In the genomic region with DNA sequence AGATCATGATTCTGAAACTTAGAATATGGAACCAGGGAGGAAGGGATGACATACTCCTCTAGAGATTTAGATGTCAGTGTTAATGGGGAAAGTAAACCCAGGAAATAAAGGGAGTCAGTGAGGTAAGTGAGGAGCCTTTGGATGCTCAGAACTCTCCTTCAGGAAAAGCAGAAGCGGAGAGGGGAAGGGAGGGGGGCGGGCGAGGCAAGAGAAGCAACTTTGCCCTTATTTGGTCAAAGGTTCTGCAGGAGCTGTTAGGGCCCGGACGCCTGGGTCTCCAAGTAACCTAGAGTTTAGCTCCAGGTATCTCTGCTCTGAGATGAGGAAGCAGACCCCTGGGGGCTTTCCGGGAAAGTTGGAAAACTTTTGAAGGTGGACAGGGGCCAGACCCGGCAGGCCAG, we compare ENCODE assay signal across 8 cellular contexts. TPM values are rescaled to one million over a fixed set of nuclear protein-coding genes. Genes with fewer than 3 reads are reported as not detected.
DNase-seq lines count a peak whose midpoint lies in the region; ATAC-seq, FAIRE-seq and TF ChIP-seq lines count a peak whose summit lies in the region.

No MANE protein-coding gene starts in this region.

- H3K4me1 ChIP-seq in K562 (replicated peaks in 1 of 2; ENCODE audit: control insufficient read depth in 2 of 2, insufficient read depth in 2 of 2, low read length in 2 of 2) (peaks cover 32 to 46% of the 10 kb centered on the region in 2 experiments), mononuclear cell (ENCODE audit: insufficient read depth, low read length) (peaks cover 69% of the 10 kb centered on the region)

- no peak for FAIRE-seq in K562 (lab: Jason Lieb, UNC)

- H4K20me1 ChIP-seq in K562 (replicated peaks; ENCODE audit: control insufficient read depth, insufficient read depth, low read length): peaks cover 22% of the 10 kb centered on the region

- peak overlapping the region; percentile 82 to 97; a peak in 3 of 4 replicates for H3K9ac ChIP-seq in K562 (ENCODE audit: insufficient read depth in 1 of 2, low read depth in 2 of 2, low read length in 2 of 2)

- POLR2A ChIA-PET in K562 (lab: Yijun Ruan, JAX): interaction anchor here (0.7 to 3.2 kb wide), 3 partner anchors 14 to 24 kb away, joined by 3 to 21 read pairs (median 4); a partner anchor contains a TSS

- H3K79me2 ChIP-seq in K562 (ENCODE audit: control insufficient read depth, insufficient read depth, low read length): peaks cover 81% of the 10 kb centered on the region

- H3K4me3 ChIP-seq in K562 (peak overlapping the region; percentile 97), mononuclear cell (ENCODE audit: low read length) (peak overlapping the region; percentile 99)

- ATAC-seq in K562 (no peak), GM18858 (IDR thresholded peaks at IDR 0.05; ENCODE audit: unreplicated experiment) (no peak)

- TF ChIP-seq RAD21 in K562 (CRISPR knock-in tag; conservative IDR thresholded peaks at IDR 0.05 in 1 of 2, IDR thresholded peaks at IDR 0.05 in 1 of 2): no peak

- peaks cover 58% of the 10 kb centered on the region for H3K36me3 ChIP-seq in K562 (ENCODE audit: control insufficient read depth, insufficient read depth, low read length)

- DNase-seq in CD1c-positive myeloid dendritic cell (ENCODE audit: extremely low spot score): peak; percentile 39
- peak; percentile 41 for DNase-seq in LHCN-M2 (ENCODE audit: low read depth)
- DNase-seq in K562 (ENCODE audit: extremely low read depth in 1 of 4, low spot score in 3 of 4): peak in 1 of 4 experiments; percentile 49
- no peak for DNase-seq in SKM-1 treated with dmso at 0.1 percent for 144 hours (lab: John Stamatoyannopoulos, UW; ENCODE audit: unreplicated experiment)
- no peak for DNase-seq in putamen (ENCODE audit: low spot score)
- no peak for DNase-seq in ecto neural progenitor cell (ENCODE audit: low spot score)

- H3K27me3 ChIP-seq in K562 (ENCODE audit: control insufficient read depth in 2 of 2, insufficient read depth in 2 of 2, low read length in 2 of 2) (no peaks in the 10 kb centered on the region), mononuclear cell (ENCODE audit: insufficient read depth, low read length) (no peaks in the 10 kb centered on the region)

- CTCF ChIA-PET in K562 (lab: Yijun Ruan, JAX; ENCODE audit: low intra/inter-chr PET ratio): no interaction called here

- in situ Hi-C loops in K562 (cut with MboI): no loop called here

- H3K27ac ChIP-seq in K562 (ENCODE audit: extremely low read depth, low read depth, low read length): peak overlapping the region; percentile 98

- TF ChIP-seq CTCF in K562 (IDR thresholded peaks at IDR 0.05 in 2 of 3, conservative IDR thresholded peaks at IDR 0.05 in 1 of 3; ENCODE audit: insufficient read depth in 2 of 3, low read depth in 1 of 3, low read length in 3 of 3): no peak

- TF ChIP-seq EP300 in K562 (IDR thresholded peaks at IDR 0.05; ENCODE audit: low read length): no peak

- TF ChIP-seq POLR2A in K562 (conservative IDR thresholded peaks at IDR 0.05): no peak

- no peak overlapping the region for H2AFZ ChIP-seq in K562 (ENCODE audit: low read depth, low read length)

- H3K9me1 ChIP-seq in K562 (ENCODE audit: control insufficient read depth, insufficient read depth, low read length): no peaks in the 10 kb centered on the region

- peak overlapping the region; percentile 93 for H3K4me2 ChIP-seq in K562 (ENCODE audit: insufficient read depth, low read length)

- intact Hi-C loops in K562 (cut with micrococcal nuclease): no loop called here

- BruUV-seq in K562 (replicated peaks; lab: Mats Ljungman, UMichigan): no TSS peak

- WGBS in K562 (ENCODE audit: insufficient coverage, low coverage, missing lambda C conversion rate): 0% methylated on average over 2 of the region's 7 CpGs

- H3K9me3 ChIP-seq in K562 (replicated peaks; ENCODE audit: control insufficient read depth, insufficient read depth, low read depth, low read length) (no peaks in the 10 kb centered on the region), mononuclear cell (ENCODE audit: low read depth, low read length) (no peaks in the 10 kb centered on the region)

RNA-seq across cellular contexts. Expression of a gene that starts 1.3 kb away (rescaled TPM):
- total RNA-seq in LHCN-M2 (2014; rRNA removed) (1,610 and 1,782 TPM in 2 replicates), K562 (2014; rRNA removed) (1,086 and 1,479 TPM in 2 replicates), K562 (2014; rRNA removed; fragmentation: Illumina TruSeq; extraction: Trizol) (307 and 327 TPM in 2 replicates), K562 (2015; rRNA removed; fragmentation: Illumina TruSeq; extraction: Trizol) (456 and 466 TPM in 2 replicates), K562 (2021) (787 and 792 TPM in 2 replicates), mononuclear cell (414 TPM)
- 3,150 TPM for polyA plus RNA-seq in LHCN-M2 (2012)
- total RNA-seq in K562 (2011; cell fraction: chromatin; rRNA removed; ENCODE audit: low replicate concordance): 80.0 and 142 TPM in 2 replicates
- 149 and 155 TPM in 2 replicates for total RNA-seq in K562 (2011; cell fraction: nucleolus; rRNA removed)
- total RNA-seq in K562 (2011; cell fraction: nucleoplasm; rRNA removed): 146 and 190 TPM in 2 replicates
- polyA plus RNA-seq in K562 (2011; rRNA removed) (382 and 556 TPM in 2 replicates), K562 (2014; fragmentation: Illumina TruSeq; extraction: Trizol) (776 and 901 TPM in 2 replicates), K562 (2014; fragmentation: Nextera tagmentation; extraction: Ambion mirVana) (10 to 100 TPM; 60.5 to 88.0 TPM), K562 (2014; rRNA removed) (879 and 1,059 TPM in 2 replicates)
- polyA plus RNA-seq in K562 (2011; cell fraction: cytosol; rRNA removed): 759 and 962 TPM in 2 replicates
- 352 and 419 TPM in 2 replicates for polyA plus RNA-seq in K562 (2011; cell fraction: nucleus; rRNA removed)
- 697 and 1,149 TPM in 2 replicates for polyA plus RNA-seq in K562 (2012)
- 233 and 265 TPM in 2 replicates for polyA minus RNA-seq in K562 (2011; rRNA and poly(A)+ RNA removed)
- 518 and 865 TPM in 2 replicates for polyA minus RNA-seq in K562 (2011; cell fraction: cytosol; rRNA and poly(A)+ RNA removed)
- polyA minus RNA-seq in K562 (2011; cell fraction: nucleus; rRNA and poly(A)+ RNA removed): 109 and 151 TPM in 2 replicates

RNA-seq across cellular contexts. Expression of a gene that starts 3.9 kb away (rescaled TPM):
- total RNA-seq in LHCN-M2 (2014; rRNA removed) (5.2 and 7.9 TPM in 2 replicates), K562 (2014; rRNA removed) (7.1 and 8.3 TPM in 2 replicates), K562 (2014; rRNA removed; fragmentation: Illumina TruSeq; extraction: Trizol) (2.4 and 5.7 TPM in 2 replicates), K562 (2015; rRNA removed; fragmentation: Illumina TruSeq; extraction: Trizol) (5.6 and 5.9 TPM in 2 replicates), K562 (2021) (10.8 and 13.6 TPM in 2 replicates), mononuclear cell (3.9 TPM)
- 15.1 TPM for polyA plus RNA-seq in LHCN-M2 (2012)
- 32.5 and 71.2 TPM in 2 replicates for total RNA-seq in K562 (2011; cell fraction: chromatin; rRNA removed; ENCODE audit: low replicate concordance)
- total RNA-seq in K562 (2011; cell fraction: nucleolus; rRNA removed): 31.6 and 45.9 TPM in 2 replicates
- 30.1 and 40.7 TPM in 2 replicates for total RNA-seq in K562 (2011; cell fraction: nucleoplasm; rRNA removed)
- polyA plus RNA-seq in K562 (2011; rRNA removed) (15.4 and 15.5 TPM in 2 replicates), K562 (2014; fragmentation: Illumina TruSeq; extraction: Trizol) (9.9 and 10.5 TPM in 2 replicates), K562 (2014; fragmentation: Nextera tagmentation; extraction: Ambion mirVana) (10 to 100 TPM in 1 of 2 experiments, 1 to 10 TPM in 1; 6.3 to 12.5 TPM), K562 (2014; rRNA removed) (17.2 and 18.4 TPM in 2 replicates)
- 12.6 and 14.8 TPM in 2 replicates for polyA plus RNA-seq in K562 (2011; cell fraction: cytosol; rRNA removed)
- 140 and 201 TPM in 2 replicates for polyA plus RNA-seq in K562 (2011; cell fraction: nucleus; rRNA removed)
- polyA plus RNA-seq in K562 (2012): 16.9 and 27.2 TPM in 2 replicates
- polyA minus RNA-seq in K562 (2011; rRNA and poly(A)+ RNA removed): 5.1 and 10.0 TPM in 2 replicates
- polyA minus RNA-seq in K562 (2011; cell fraction: cytosol; rRNA and poly(A)+ RNA removed): 6.4 and 10.6 TPM in 2 replicates
- polyA minus RNA-seq in K562 (2011; cell fraction: nucleus; rRNA and poly(A)+ RNA removed): 13.9 and 15.6 TPM in 2 replicates

RNA-seq across cellular contexts. Expression of a gene that starts 6.9 kb away (rescaled TPM):
- total RNA-seq in LHCN-M2 (2014; rRNA removed) (34.4 and 38.2 TPM in 2 replicates), K562 (2014; rRNA removed) (27.0 and 41.6 TPM in 2 replicates), K562 (2014; rRNA removed; fragmentation: Illumina TruSeq; extraction: Trizol) (41.0 and 50.0 TPM in 2 replicates), K562 (2015; rRNA removed; fragmentation: Illumina TruSeq; extraction: Trizol) (42.6 and 43.0 TPM in 2 replicates), K562 (2021) (60.5 and 61.6 TPM in 2 replicates), mononuclear cell (19.3 TPM)
- 97.3 TPM for polyA plus RNA-seq in LHCN-M2 (2012)
- total RNA-seq in K562 (2011; cell fraction: chromatin; rRNA removed; ENCODE audit: low replicate concordance): 76.6 and 157 TPM in 2 replicates
- total RNA-seq in K562 (2011; cell fraction: nucleolus; rRNA removed): 107 and 116 TPM in 2 replicates
- 95.0 and 98.1 TPM in 2 replicates for total RNA-seq in K562 (2011; cell fraction: nucleoplasm; rRNA removed)
- polyA plus RNA-seq in K562 (2011; rRNA removed) (45.5 and 52.4 TPM in 2 replicates), K562 (2014; fragmentation: Illumina TruSeq; extraction: Trizol) (120 and 143 TPM in 2 replicates), K562 (2014; fragmentation: Nextera tagmentation; extraction: Ambion mirVana) (10 to 100 TPM; 16.5 to 21.9 TPM), K562 (2014; rRNA removed) (47.3 and 53.3 TPM in 2 replicates)
- 102 and 127 TPM in 2 replicates for polyA plus RNA-seq in K562 (2011; cell fraction: cytosol; rRNA removed)
- 141 and 155 TPM in 2 replicates for polyA plus RNA-seq in K562 (2011; cell fraction: nucleus; rRNA removed)
- polyA plus RNA-seq in K562 (2012): 66.0 and 75.9 TPM in 2 replicates
- polyA minus RNA-seq in K562 (2011; rRNA and poly(A)+ RNA removed): 42.0 and 44.8 TPM in 2 replicates
- polyA minus RNA-seq in K562 (2011; cell fraction: cytosol; rRNA and poly(A)+ RNA removed): 37.9 and 38.2 TPM in 2 replicates
- polyA minus RNA-seq in K562 (2011; cell fraction: nucleus; rRNA and poly(A)+ RNA removed): 25.8 and 33.4 TPM in 2 replicates

RNA-seq across cellular contexts. Expression of a gene that starts 7.2 kb away (rescaled TPM):
- total RNA-seq in LHCN-M2 (2014; rRNA removed) (92.3 and 93.5 TPM in 2 replicates), K562 (2014; rRNA removed) (35.4 and 55.1 TPM in 2 replicates), K562 (2014; rRNA removed; fragmentation: Illumina TruSeq; extraction: Trizol) (10.8 and 15.8 TPM in 2 replicates), K562 (2015; rRNA removed; fragmentation: Illumina TruSeq; extraction: Trizol) (31.0 and 32.9 TPM in 2 replicates), K562 (2021) (56.7 and 58.5 TPM in 2 replicates), mononuclear cell (17.1 TPM)
- 86.2 TPM for polyA plus RNA-seq in LHCN-M2 (2012)
- total RNA-seq in K562 (2011; cell fraction: chromatin; rRNA removed; ENCODE audit: low replicate concordance): 15.6 and 45.9 TPM in 2 replicates
- 50.2 and 54.3 TPM in 2 replicates for total RNA-seq in K562 (2011; cell fraction: nucleolus; rRNA removed)
- 25.9 and 26.0 TPM in 2 replicates for total RNA-seq in K562 (2011; cell fraction: nucleoplasm; rRNA removed)
- polyA plus RNA-seq in K562 (2011; rRNA removed) (22.8 and 36.0 TPM in 2 replicates), K562 (2014; fragmentation: Illumina TruSeq; extraction: Trizol) (56.3 and 57.2 TPM in 2 replicates), K562 (2014; fragmentation: Nextera tagmentation; extraction: Ambion mirVana) (10 to 100 TPM in 1 of 2 experiments, 1 to 10 TPM in 1; 3.1 to 11.0 TPM), K562 (2014; rRNA removed) (38.5 and 49.8 TPM in 2 replicates)
- polyA plus RNA-seq in K562 (2011; cell fraction: cytosol; rRNA removed): 42.8 and 67.8 TPM in 2 replicates
- 44.1 and 62.7 TPM in 2 replicates for polyA plus RNA-seq in K562 (2011; cell fraction: nucleus; rRNA removed)
- polyA plus RNA-seq in K562 (2012): 50.7 and 62.8 TPM in 2 replicates
- polyA minus RNA-seq in K562 (2011; rRNA and poly(A)+ RNA removed): 11.8 and 16.7 TPM in 2 replicates
- polyA minus RNA-seq in K562 (2011; cell fraction: cytosol; rRNA and poly(A)+ RNA removed): 15.2 and 16.9 TPM in 2 replicates
- 31.1 and 38.8 TPM in 2 replicates for polyA minus RNA-seq in K562 (2011; cell fraction: nucleus; rRNA and poly(A)+ RNA removed)

RNA-seq across cellular contexts. Expression of a gene that starts 14.9 kb away (rescaled TPM):
- total RNA-seq in LHCN-M2 (2014; rRNA removed) (not detected in 2 replicates), K562 (2014; rRNA removed) (not detected in 2 replicates), K562 (2014; rRNA removed; fragmentation: Illumina TruSeq; extraction: Trizol) (not detected in 2 replicates), K562 (2015; rRNA removed; fragmentation: Illumina TruSeq; extraction: Trizol) (not detected in 2 replicates), K562 (2021) (not detected in 2 replicates), mononuclear cell (4.2 TPM)
- polyA plus RNA-seq in LHCN-M2 (2012): 0.21 TPM
- not detected in 2 replicates for total RNA-seq in K562 (2011; cell fraction: chromatin; rRNA removed; ENCODE audit: low replicate concordance)
- total RNA-seq in K562 (2011; cell fraction: nucleolus; rRNA removed): not detected in 2 replicates
- not detected in 2 replicates for total RNA-seq in K562 (2011; cell fraction: nucleoplasm; rRNA removed)
- polyA plus RNA-seq in K562 (2011; rRNA removed) (not detected in 2 replicates), K562 (2014; fragmentation: Illumina TruSeq; extraction: Trizol) (not detected in 2 replicates), K562 (2014; fragmentation: Nextera tagmentation; extraction: Ambion mirVana) (under 1 TPM in 1 of 2 experiments, not detected in 1; 0.01 TPM), K562 (2014; rRNA removed) (not detected in 2 replicates)
- polyA plus RNA-seq in K562 (2011; cell fraction: cytosol; rRNA removed): not detected in 2 replicates
- not detected in 2 replicates for polyA plus RNA-seq in K562 (2011; cell fraction: nucleus; rRNA removed)
- 0.44 and 0.94 TPM in 2 replicates for polyA plus RNA-seq in K562 (2012)
- not detected in 2 replicates for polyA minus RNA-seq in K562 (2011; rRNA and poly(A)+ RNA removed)
- not detected in 2 replicates for polyA minus RNA-seq in K562 (2011; cell fraction: cytosol; rRNA and poly(A)+ RNA removed)
- not detected in 2 replicates for polyA minus RNA-seq in K562 (2011; cell fraction: nucleus; rRNA and poly(A)+ RNA removed)

Comparison
In these comparisons a context has a peak if more than half of its experiments do, and no peak if none do; other contexts are left out.
1. DNase-seq: peak in CD1c-positive myeloid dendritic cell (single experiment) and LHCN-M2 (single experiment); none in SKM-1 treated with dmso at 0.1 percent for 144 hours (single experiment), putamen (single experiment) and ecto neural progenitor cell (single experiment).